Comparison of ENCODE assay signal across 9 cellular contexts in genomic region chr17:63932008-63932561, GRCh38. TPM values are rescaled to one million over a fixed set of nuclear protein-coding genes. Genes with fewer than 3 reads are reported as not detected.
DNase-seq lines count a peak whose midpoint lies in the region; ATAC-seq lines count a peak whose summit lies in the region.
"Had no signal": no experiment of that assay in that cellular context is flagged by ENCODE, and none has a peak within 500 bp of the region (broad histone marks: within the 10 kb centered on the region; RNA-seq: fewer than 3 reads in every experiment).

CD79B (minus strand) TSS chr17:63932331; CDS start chr17:63932261, 70 bp downstream.

- H3K27ac ChIP-seq in right cardiac atrium (ENCODE audit: low read length) = no peak within 1 kb of the TSS

- H3K27me3 ChIP-seq in right cardiac atrium (ENCODE audit: control insufficient read depth, insufficient read depth) = no peaks in the 10 kb centered on the region

- 56% methylated on average over 19 of the region's 19 CpGs for WGBS in right cardiac atrium

- H3K4me3 ChIP-seq in right cardiac atrium (ENCODE audit: low read length) = no peak within 1 kb of the TSS

- peak in 3 of 4 experiments; percentile 16 to 19 (median 17) for DNase-seq in activated CD4-positive, CD25-positive, alpha-beta regulatory T cell (lab: John Stamatoyannopoulos, UW)
- DNase-seq in right cardiac atrium (peak in 2 of 3 donors; percentile 15 to 61), sciatic nerve (ENCODE audit: low spot score) (no peak), HCEC 1CT (no peak), foreskin melanocyte (no peak)

- ATAC-seq in GM18873 (IDR thresholded peaks at IDR 0.05; ENCODE audit: low FRiP score, unreplicated experiment) (peak; percentile 59), HG02763 (IDR thresholded peaks at IDR 0.05; ENCODE audit: unreplicated experiment) (peak; percentile 78), right cardiac atrium (no peak), sciatic nerve (no peak), HG03565 (IDR thresholded peaks at IDR 0.05; ENCODE audit: unreplicated experiment) (no peak)
- ATAC-seq: Panc1 had no signal

- H3K4me1 ChIP-seq in right cardiac atrium (ENCODE audit: control insufficient read depth, insufficient read depth, low read length) = no peaks in the 10 kb centered on the region

- intact Hi-C loops in right cardiac atrium (cut with DNase I) (no loop called here), sciatic nerve (cut with DNase I) (no loop called here)

- no peaks in the 10 kb centered on the region for H3K9me3 ChIP-seq in right cardiac atrium (ENCODE audit: control insufficient read depth, low read length)

RNA-seq across cellular contexts. Expression of gene CD79B, which starts in this region (rescaled TPM):
- total RNA-seq in right cardiac atrium = 1 to 10 TPM; 1.1 to 2.5 (median 2.1) TPM
- 2.7 TPM for polyA plus RNA-seq in right cardiac atrium
- 5.3 TPM for total RNA-seq in sciatic nerve

Comparison
In these comparisons a context has a peak if more than half of its experiments do, and no peak if none do; other contexts are left out.
1. ATAC-seq: peak in GM18873 (single experiment) and HG02763 (single experiment); none in right cardiac atrium (0 of 2), sciatic nerve (single experiment) and HG03565 (single experiment).
2. DNase-seq: peak in activated CD4-positive, CD25-positive, alpha-beta regulatory T cell (3 of 4) and right cardiac atrium (2 of 3); none in sciatic nerve (single experiment), HCEC 1CT (single experiment) and foreskin melanocyte (single experiment).